Comparison of ENCODE assay signal across 40 cellular contexts in the genomic region with DNA sequence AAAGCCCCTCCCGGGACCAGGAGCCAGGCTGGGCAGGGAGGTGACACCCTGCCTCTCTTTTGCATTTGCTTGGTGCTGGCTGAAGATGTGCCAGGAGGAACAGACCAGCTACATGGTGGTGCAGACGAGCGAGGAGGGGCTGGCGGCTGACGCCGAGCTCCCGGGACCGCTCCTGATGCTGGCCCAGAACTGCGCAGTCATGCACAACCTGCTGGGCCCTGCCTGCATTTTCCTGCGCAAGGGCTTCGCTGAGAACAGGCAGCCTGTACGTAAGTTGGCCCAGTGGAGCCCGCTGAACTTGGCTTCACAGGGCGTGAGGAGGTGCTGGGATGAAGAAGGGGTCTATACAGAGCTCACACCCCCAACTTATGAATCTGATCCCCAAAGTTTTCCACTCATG. TPM values are rescaled to one million over a fixed set of nuclear protein-coding genes. Genes with fewer than 3 reads are reported as not detected.
"Had no signal": no experiment of that assay in that cellular context is flagged by ENCODE, and none has a peak within 500 bp of the region (broad histone marks: within the 10 kb centered on the region; RNA-seq: fewer than 3 reads in every experiment).

No MANE protein-coding gene starts in this region.

- H3K36me3 ChIP-seq: MG63 had no signal

- DNase-seq: Karpas-422, Kasumi-1, MG63, MM.1S, MV-4-11, NCI-H1048, NCI-H1092, NCI-H1092 treated with DMSO at 0.1 percent for 48 hours, NCI-H1105, NCI-H1105 treated with DMSO at 0.1 percent for 48 hours, NCI-H1417, NCI-H1417 treated with DMSO at 0.1 percent for 48 hours, NCI-H1436, NCI-H1436 treated with DMSO at 0.1 percent for 48 hours, NCI-H146, NCI-H1694, NCI-H1694 treated with DMSO at 0.1 percent for 48 hours, NCI-H187, NCI-H187 treated with DMSO at 0.1 percent for 48 hours, NCI-H1930, NCI-H2029, NCI-H2029 treated with DMSO at 0.1 percent for 48 hours, NCI-H2081, NCI-H2081 treated with DMSO at 0.1 percent for 48 hours, NCI-H2107, NCI-H2171, NCI-H2171 treated with DMSO at 0.1 percent for 48 hours, NCI-H2227 treated with DMSO at 0.1 percent for 48 hours, NCI-H226, NCI-H345, NCI-H446, NCI-H446 treated with DMSO at 0.1 percent for 48 hours, NCI-H510A, NCI-H510A treated with DMSO at 0.1 percent for 48 hours, NCI-H524, NCI-H524 treated with DMSO at 0.1 percent for 48 hours had no signal

- H3K4me3 ChIP-seq: MG63 had no signal

- H3K9me3 ChIP-seq: MG63 had no signal

RNA-seq across cellular contexts. Expression of gene CABP1, which starts 15.6 kb away (rescaled TPM):
- total RNA-seq: LHCN-M2, M059J, MCF 10A, NCI-H460 had no signal
